Comparison of ENCODE assay signal across 12 cellular contexts in genomic region chr18:25518716-25519053, GRCh38.
A peak's percentile ranks its signal among the peaks of the same experiment; 100 is the strongest.
DNase-seq lines count a peak whose midpoint lies in the region; ATAC-seq and TF ChIP-seq lines count a peak whose summit lies in the region.
"Had no signal": no experiment of that assay in that cellular context is flagged by ENCODE, and none has a peak within 500 bp of the region (broad histone marks: within the 10 kb centered on the region; RNA-seq: fewer than 3 reads in every experiment).

No MANE protein-coding gene starts in this region.

- in situ Hi-C loops in G401 (cut with HindIII; ENCODE audit: low sequenced_read_pairs): no loop called here

- TF ChIP-seq CTCF in GM10248 (IDR thresholded peaks at IDR 0.05; ENCODE audit: control extremely low read depth, extremely low read depth, low read depth, missing control alignments) (no peak), coronary artery (IDR thresholded peaks at IDR 0.05) (no peak)

- DNase-seq in GM10248 (ENCODE audit: extremely low spot score) (peak; percentile 23), NAMALWA (ENCODE audit: low spot score) (peak; percentile 75), AG20443 (ENCODE audit: low spot score) (no peak), coronary artery (ENCODE audit: low spot score) (no peak), pons (ENCODE audit: low spot score) (no peak), G401 (ENCODE audit: low spot score) (no peak)
- DNase-seq: foreskin melanocyte; spleen; stimulated activated naive CD8-positive, alpha-beta T cell treated with anti-CD3 and anti-CD28 coated beads, Interleukin-15, amount 100 ng/mL, for 72 hours had no signal

- POLR2A ChIA-PET in GM10248 (lab: Yijun Ruan, JAX): no interaction called here

- no peak overlapping the region for H3K4me3 ChIP-seq in coronary artery
- H3K4me3 ChIP-seq: spleen had no signal

- peak; percentile 96 for ATAC-seq in GM19455 (IDR thresholded peaks at IDR 0.05; ENCODE audit: unreplicated experiment)
- ATAC-seq in HG02981 (IDR thresholded peaks at IDR 0.05; ENCODE audit: unreplicated experiment): peak; percentile 98

- H3K27ac ChIP-seq in coronary artery: no peak overlapping the region
- H3K27ac ChIP-seq: KMS-11 had no signal

- CTCF ChIA-PET in GM10248 (lab: Yijun Ruan, JAX): no interaction called here

Comparison
In these comparisons a context has a peak if more than half of its experiments do, and no peak if none do; other contexts are left out.
1. DNase-seq: peak in GM10248 (single experiment) and NAMALWA (single experiment); none in AG20443 (single experiment), coronary artery (single experiment), pons (single experiment) and G401 (single experiment).